Comparison of ENCODE assay signal across 8 cellular contexts in genomic region chr10:14839305-14839695, GRCh38. TPM values are rescaled to one million over a fixed set of nuclear protein-coding genes. Genes with fewer than 3 reads are reported as not detected.
A peak's percentile ranks its signal among the peaks of the same experiment; 100 is the strongest.
DNase-seq lines count a peak whose midpoint lies in the region; ATAC-seq and TF ChIP-seq lines count a peak whose summit lies in the region.

No MANE protein-coding gene starts in this region.

- no peaks in the 10 kb centered on the region for H3K9me3 Mint-ChIP-seq in H9

- peaks cover 2% of the 10 kb centered on the region; the same call in 1 of the 2 replicates for H3K4me1 ChIP-seq in H9 (ENCODE audit: insufficient read depth, low read length)
- peaks cover 6% of the 10 kb centered on the region for H3K4me1 ChIP-seq in rectal smooth muscle tissue (ENCODE audit: control insufficient read depth, insufficient read depth, low read length)

- H3K9ac ChIP-seq in H9 (ENCODE audit: extremely low read depth, insufficient read length, low read length), result peak overlapping the region; percentile 94
- H3K9ac ChIP-seq in rectal smooth muscle tissue (ENCODE audit: low read length), result peak overlapping the region; percentile 72

- no peak overlapping the region for H2BK20ac ChIP-seq in H9 (ENCODE audit: low read depth, low read length, poor library complexity, severe bottlenecking)

- H3K27ac ChIP-seq in H9 (ENCODE audit: insufficient read length, low read depth, low read length) (no peak overlapping the region), rectal smooth muscle tissue (ENCODE audit: low read depth, low read length) (no peak overlapping the region)

- H3K14ac ChIP-seq in H9 (ENCODE audit: insufficient read depth, low read length), result no peak overlapping the region

- H3K23me2 ChIP-seq in H9 (ENCODE audit: insufficient read length, low read depth, low read length, poor library complexity, severe bottlenecking), result no peaks in the 10 kb centered on the region

- ATAC-seq in GM21576 (IDR thresholded peaks at IDR 0.05; ENCODE audit: unreplicated experiment) (no peak), GM21381 (IDR thresholded peaks at IDR 0.05; ENCODE audit: unreplicated experiment) (no peak), HG02981 (IDR thresholded peaks at IDR 0.05; ENCODE audit: unreplicated experiment) (no peak)

- H3K9me3 ChIP-seq in H9 (ENCODE audit: control insufficient read depth, low read depth, low read length), result no peaks in the 10 kb centered on the region

- H3K4me2 ChIP-seq in H9 (ENCODE audit: insufficient read depth, insufficient read length, low read length), result peak overlapping the region; percentile 88

- no peak overlapping the region for H3T11ph ChIP-seq in H9 (ENCODE audit: low read length)

- H3K4me1 Mint-ChIP-seq in H9, result peaks cover 21 to 23% of the 10 kb centered on the region in 2 experiments

- no peak overlapping the region for H2AK5ac ChIP-seq in H9 (ENCODE audit: insufficient read length, low read length)

- no peak overlapping the region for H3K56ac ChIP-seq in H9 (ENCODE audit: insufficient read length, low read depth, low read length)

- H2BK120ac ChIP-seq in H9 (ENCODE audit: low read depth, low read length, poor library complexity, severe bottlenecking), result no peak overlapping the region

- no peaks in the 10 kb centered on the region for H3K79me1 ChIP-seq in H9 (ENCODE audit: insufficient read depth, low read depth, low read length, poor library complexity, severe bottlenecking)

- H2BK5ac ChIP-seq in H9 (ENCODE audit: insufficient read length, low read length), result no peak overlapping the region

- in situ Hi-C loops in SK-MEL-5 (cut with HindIII; ENCODE audit: low pct_unique_long_range_greater_than_20kb, low sequenced_read_pairs), result no loop called here

- no peaks in the 10 kb centered on the region; the same call in 1 of the 2 replicates for H3K27me3 Mint-ChIP-seq in H9 (ENCODE audit: low read depth)

- H4K91ac ChIP-seq in H9 (ENCODE audit: insufficient read length, low read depth, low read length), result no peak overlapping the region

- H2BK15ac ChIP-seq in H9 (ENCODE audit: low read depth, low read length), result no peak overlapping the region

- H3K79me2 ChIP-seq in H9 (ENCODE audit: insufficient read depth, low read length), result peaks cover 6% of the 10 kb centered on the region; the same call in 1 of the 2 replicates

- no peak for TF ChIP-seq CTCF in H9 (conservative IDR thresholded peaks at IDR 0.05)

- no peak overlapping the region for H4K8ac ChIP-seq in H9 (replicated peaks; ENCODE audit: insufficient read length, low read depth, low read length)

- DNase-seq in H9 (peak; percentile 11), SK-MEL-5 (ENCODE audit: low read depth, low spot score) (peak; percentile 1), fibroblast of peridontal ligament (ENCODE audit: extremely low read depth) (peak; percentile 28)
- no peak for DNase-seq in stimulated activated CD4-positive, alpha-beta T cell treated with anti-CD3 and anti-CD28 coated beads, Interleukin-4, amount 100 ng/mL, for 4 hours

- no peak overlapping the region for H3K4ac ChIP-seq in H9 (ENCODE audit: low read depth, low read length)

- H3K23ac ChIP-seq in H9 (ENCODE audit: insufficient read length, low read depth, low read length), result no peak overlapping the region

- H2BK12ac ChIP-seq in H9 (ENCODE audit: insufficient read length, low read depth, low read length), result no peak overlapping the region

- H3K36me3 Mint-ChIP-seq in H9 (ENCODE audit: insufficient read depth in 1 of 3, low read depth in 3 of 3), result peaks cover 20 to 50% (median 46%) of the 10 kb centered on the region in 3 experiments

- no peaks in the 10 kb centered on the region for H4K20me1 ChIP-seq in H9 (ENCODE audit: control insufficient read depth, insufficient read depth, insufficient read length)

- no peak overlapping the region for H4K5ac ChIP-seq in H9 (ENCODE audit: insufficient read length, low read depth, low read length)

- no peak overlapping the region for H2AFZ ChIP-seq in H9 (ENCODE audit: low read length)

- H3K4me3 Mint-ChIP-seq in H9, result peak overlapping the region; percentile 94 to 95

- H3K27me3 ChIP-seq in H9 (ENCODE audit: insufficient read depth, low read length) (no peaks in the 10 kb centered on the region), rectal smooth muscle tissue (ENCODE audit: control insufficient read depth, insufficient read depth, low read length) (no peaks in the 10 kb centered on the region)

- H3K4me3 ChIP-seq in rectal smooth muscle tissue (ENCODE audit: low read length), result peak overlapping the region; percentile 98

- no peak overlapping the region for H3K18ac ChIP-seq in H9 (ENCODE audit: insufficient read length, low read depth, low read length)

- peak overlapping the region in 1 of 3 experiments; percentile 96; a peak in 5 of 7 replicates for H3K27ac Mint-ChIP-seq in H9

- H3K36me3 ChIP-seq in rectal smooth muscle tissue (ENCODE audit: control insufficient read depth, insufficient read depth, low read length), result peaks cover 15% of the 10 kb centered on the region

- WGBS in H9 (ENCODE audit: extremely low coverage, insufficient read length, low lambda C conversion rate), result 100% methylated on average over 2 of the region's 14 CpGs

RNA-seq across cellular contexts. Expression of gene HSPA14, which starts 1.2 kb away (rescaled TPM):
- 38.5 and 41.0 TPM in 2 replicates for total RNA-seq in H9 (2021)
- total RNA-seq in SK-MEL-5 (2014; rRNA removed; shearing (Covaris generic)), result 25.6 and 28.2 TPM in 2 replicates
- 12.8 and 13.0 TPM in 2 replicates for polyA plus RNA-seq in SK-MEL-5 (2015; cell fraction: cytosol; rRNA removed)
- 28.7 and 29.7 TPM in 2 replicates for polyA plus RNA-seq in SK-MEL-5 (2015; cell fraction: nucleus; rRNA removed)

RNA-seq across cellular contexts. Expression of gene MSANTD7, which starts 1.2 kb away (rescaled TPM):
- 23.1 and 25.0 TPM in 2 replicates for total RNA-seq in H9 (2021)
- 20.9 and 21.6 TPM in 2 replicates for total RNA-seq in SK-MEL-5 (2014; rRNA removed; shearing (Covaris generic))
- polyA plus RNA-seq in SK-MEL-5 (2015; cell fraction: cytosol; rRNA removed), result 7.9 and 11.8 TPM in 2 replicates
- polyA plus RNA-seq in SK-MEL-5 (2015; cell fraction: nucleus; rRNA removed), result 10.7 and 10.8 TPM in 2 replicates

RNA-seq across cellular contexts. Expression of gene CDNF, which starts 1.5 kb away (rescaled TPM):
- total RNA-seq in H9 (2021), result 0.86 and 1.3 TPM in 2 replicates
- total RNA-seq in SK-MEL-5 (2014; rRNA removed; shearing (Covaris generic)), result 0.74 and 1.7 TPM in 2 replicates
- 1.1 and 1.5 TPM in 2 replicates for polyA plus RNA-seq in SK-MEL-5 (2015; cell fraction: cytosol; rRNA removed)
- polyA plus RNA-seq in SK-MEL-5 (2015; cell fraction: nucleus; rRNA removed), result 2.0 and 3.1 TPM in 2 replicates

RNA-seq across cellular contexts. Expression of gene SUV39H2, which starts 39.4 kb away (rescaled TPM):
- 59.7 and 62.6 TPM in 2 replicates for total RNA-seq in H9 (2021)
- total RNA-seq in SK-MEL-5 (2014; rRNA removed; shearing (Covaris generic)), result 15.1 and 17.4 TPM in 2 replicates
- polyA plus RNA-seq in SK-MEL-5 (2015; cell fraction: cytosol; rRNA removed), result 8.2 and 11.4 TPM in 2 replicates
- 11.7 and 19.2 TPM in 2 replicates for polyA plus RNA-seq in SK-MEL-5 (2015; cell fraction: nucleus; rRNA removed)

Comparison
In these comparisons a context has a peak if more than half of its experiments do, and no peak if none do; other contexts are left out.
1. DNase-seq: peak in H9 (single experiment), SK-MEL-5 (single experiment) and fibroblast of peridontal ligament (single experiment); none in stimulated activated CD4-positive, alpha-beta T cell treated with anti-CD3 and anti-CD28 coated beads, Interleukin-4, amount 100 ng/mL, for 4 hours (0 of 2).